ENCODE assay signal across 1 cellular context in genomic region chr9:38039907-38040682, GRCh38.
TF ChIP-seq lines count a peak whose summit lies in the region.

No MANE protein-coding gene starts in this region.

TF ChIP-seq in K562, 482 proteins besides CTCF, POLR2A, EP300 and RAD21 (continued from another document):
- TF ChIP-seq FOXO4 (CRISPR knock-in tag; IDR thresholded peaks at IDR 0.05) (no peak), BRD4 (IDR thresholded peaks at IDR 0.05) (no peak), HCFC1 (IDR thresholded peaks at IDR 0.05; ENCODE audit: low read depth, low read length) (no peak), ETV6 (IDR thresholded peaks at IDR 0.05; ENCODE audit: borderline replicate concordance in 1 of 2, low read depth in 2 of 2, low read length in 1 of 2) (no peak), ETV6 (CRISPR knock-in tag; IDR thresholded peaks at IDR 0.05; ENCODE audit: borderline replicate concordance) (no peak), UBTF (IDR thresholded peaks at IDR 0.05; ENCODE audit: borderline replicate concordance in 1 of 2, low read depth in 2 of 2, low read length in 2 of 2) (peak in 1 of 2 experiments; percentile 78; a peak in 2 of 4 replicates)
